Comparison of ENCODE assay signal across 1 cellular context in genomic region chr2:219253753-219254589, GRCh38.
TF ChIP-seq lines count a peak whose summit lies in the region.

Gene TUBA4A, minus strand, starts transcription at chr2:219253918. Its CDS starts 60 bp downstream, at chr2:219253858.

TF ChIP-seq in IMR-90, 13 proteins besides CTCF, POLR2A, EP300 and RAD21 (continued from another document):
- TF ChIP-seq MAFK (IDR thresholded peaks at IDR 0.05; ENCODE audit: low read depth, low read length) (no peak), NFE2L2 (IDR thresholded peaks at IDR 0.05; ENCODE audit: low read depth, low read length) (no peak), BHLHE40 (IDR thresholded peaks at IDR 0.05; ENCODE audit: low read depth, low read length) (no peak)
- TF ChIP-seq, protein P1, sequence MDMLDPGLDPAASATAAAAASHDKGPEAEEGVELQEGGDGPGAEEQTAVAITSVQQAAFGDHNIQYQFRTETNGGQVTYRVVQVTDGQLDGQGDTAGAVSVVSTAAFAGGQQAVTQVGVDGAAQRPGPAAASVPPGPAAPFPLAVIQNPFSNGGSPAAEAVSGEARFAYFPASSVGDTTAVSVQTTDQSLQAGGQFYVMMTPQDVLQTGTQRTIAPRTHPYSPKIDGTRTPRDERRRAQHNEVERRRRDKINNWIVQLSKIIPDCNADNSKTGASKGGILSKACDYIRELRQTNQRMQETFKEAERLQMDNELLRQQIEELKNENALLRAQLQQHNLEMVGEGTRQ (IDR thresholded peaks at IDR 0.05; ENCODE audit: low read depth, low read length): no peak
TF ChIP-seq in IMR-90: peak in this region for 1.
